In the genomic region with DNA sequence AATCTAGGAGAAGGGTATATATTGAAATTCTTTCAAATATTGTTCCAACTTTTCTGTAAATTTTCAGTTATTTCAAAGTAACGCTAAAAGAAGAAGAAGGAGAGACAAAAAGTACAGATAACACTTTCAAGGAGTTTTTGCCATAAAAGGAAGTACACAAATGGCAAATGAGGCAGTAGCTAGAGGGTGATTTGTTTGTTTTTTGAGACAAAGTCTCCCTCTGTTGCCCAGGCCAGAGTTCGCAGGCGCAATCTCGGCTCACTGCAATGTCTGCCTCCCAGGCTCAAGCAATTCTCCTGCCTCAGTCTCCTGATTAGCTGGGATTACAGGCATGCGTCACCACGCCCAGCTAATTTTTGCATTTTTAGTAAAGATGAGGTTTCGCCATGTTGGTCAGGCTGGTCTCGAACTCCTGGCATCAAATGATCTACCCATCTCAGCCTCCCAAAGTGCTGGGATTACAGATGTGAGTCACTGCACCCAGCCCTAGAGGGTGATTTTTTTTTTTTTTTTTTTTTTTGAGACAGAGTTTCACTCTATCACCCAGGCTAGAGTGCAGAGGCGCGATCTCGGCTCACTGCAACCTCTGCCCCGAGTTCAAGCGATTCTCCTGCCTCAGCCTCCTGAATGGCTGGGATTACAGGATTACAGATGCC, we compare ENCODE assay signal across 2 cellular contexts. TPM values are rescaled to one million over a fixed set of nuclear protein-coding genes. Genes with fewer than 3 reads are reported as not detected.
"Had no signal": no experiment of that assay in that cellular context is flagged by ENCODE, and none has a peak within 500 bp of the region (broad histone marks: within the 10 kb centered on the region; RNA-seq: fewer than 3 reads in every experiment).

No MANE protein-coding gene starts in this region.

RNA-seq across cellular contexts. Expression of a gene that starts 40.1 kb away (rescaled TPM):
- total RNA-seq: M059J, OCI-LY7 had no signal

RNA-seq across cellular contexts. Expression of a gene that starts 40.2 kb away (rescaled TPM):
- total RNA-seq: OCI-LY7 had no signal
